8 cellular contexts compared by ENCODE assay signal in genomic region chr19:3275583-3276340, GRCh38. TPM values are rescaled to one million over a fixed set of nuclear protein-coding genes. Genes with fewer than 3 reads are reported as not detected.
A peak's percentile ranks its signal among the peaks of the same experiment; 100 is the strongest.
DNase-seq lines count a peak whose midpoint lies in the region.

No MANE protein-coding gene starts in this region.

- DNase-seq in EH (ENCODE audit: low read depth) (peak; percentile 86), SHP77 (lab: John Stamatoyannopoulos, UW) (peak; percentile 81 to 89), fibroblast of the conjunctiva (ENCODE audit: low read depth) (peak; percentile 53), occipital lobe (lab: John Stamatoyannopoulos, UW) (peak; percentile 78), superior temporal gyrus (ENCODE audit: extremely low spot score) (no peak)
- peak; percentile 83 for DNase-seq in activated T-helper 2 cell treated with anti-CD3 and anti-CD28 coated beads, Interferon-gamma antibody, Interleukin-2, Interleukin-4, amounts not matched to agents 10 μg/mL and 5 μg/mL and 100 μg/mL, durations not matched to agents 14 hours and 24 hours and 36 hours (ENCODE audit: low spot score)

- H3K36me3 ChIP-seq in KOPT-K1 (ENCODE audit: insufficient read depth, low read length): no peaks in the 10 kb centered on the region
- H3K36me3 ChIP-seq in thymus (ENCODE audit: control insufficient read depth, insufficient read depth): no peaks in the 10 kb centered on the region

- peaks cover 7% of the 10 kb centered on the region for H3K4me1 ChIP-seq in thymus (ENCODE audit: control insufficient read depth, insufficient read depth, low read length)

- no peaks in the 10 kb centered on the region for H3K36me3 Mint-ChIP-seq in activated T-helper 2 cell treated with anti-CD3 and anti-CD28 coated beads, Interferon-gamma antibody, Interleukin-2, Interleukin-4, amounts not matched to agents 10 μg/mL and 5 μg/mL and 100 μg/mL, durations not matched to agents 14 hours and 24 hours and 36 hours (ENCODE audit: low read depth)

- H3K4me3 Mint-ChIP-seq in activated T-helper 2 cell treated with anti-CD3 and anti-CD28 coated beads, Interferon-gamma antibody, Interleukin-2, Interleukin-4, amounts not matched to agents 10 μg/mL and 5 μg/mL and 100 μg/mL, durations not matched to agents 14 hours and 24 hours and 36 hours (ENCODE audit: low read depth): peak overlapping the region; percentile 79

- H3K27me3 ChIP-seq in thymus (ENCODE audit: control insufficient read depth, insufficient read depth): peaks cover 23% of the 10 kb centered on the region

- H3K9me3 Mint-ChIP-seq in activated T-helper 2 cell treated with anti-CD3 and anti-CD28 coated beads, Interferon-gamma antibody, Interleukin-2, Interleukin-4, amounts not matched to agents 10 μg/mL and 5 μg/mL and 100 μg/mL, durations not matched to agents 14 hours and 24 hours and 36 hours: peaks cover 6% of the 10 kb centered on the region

- WGBS in thymus: 1% methylated on average over 45 of the region's 45 CpGs

- H3K27me3 Mint-ChIP-seq in activated T-helper 2 cell treated with anti-CD3 and anti-CD28 coated beads, Interferon-gamma antibody, Interleukin-2, Interleukin-4, amounts not matched to agents 10 μg/mL and 5 μg/mL and 100 μg/mL, durations not matched to agents 14 hours and 24 hours and 36 hours (ENCODE audit: low read depth): peaks cover 13% of the 10 kb centered on the region

- intact Hi-C loops in activated T-helper 2 cell treated with anti-CD3 and anti-CD28 coated beads, Interferon-gamma antibody, Interleukin-2, Interleukin-4, amounts not matched to agents 10 μg/mL and 5 μg/mL and 100 μg/mL, durations not matched to agents 14 hours and 24 hours and 36 hours (cut with micrococcal nuclease): loop anchor here (1.0 kb wide), 1 partner anchor 10 kb away; no protein-coding TSS in a partner anchor

- peaks cover 11% of the 10 kb centered on the region for H3K9me3 ChIP-seq in KOPT-K1 (ENCODE audit: insufficient read depth, low read length, poor library complexity, severe bottlenecking)
- H3K9me3 ChIP-seq in thymus (ENCODE audit: control insufficient read depth): peaks cover 1% of the 10 kb centered on the region

- peak overlapping the region; percentile 39 for H3K27ac Mint-ChIP-seq in activated T-helper 2 cell treated with anti-CD3 and anti-CD28 coated beads, Interferon-gamma antibody, Interleukin-2, Interleukin-4, amounts not matched to agents 10 μg/mL and 5 μg/mL and 100 μg/mL, durations not matched to agents 14 hours and 24 hours and 36 hours

- peak overlapping the region; percentile 49 for H3K4me3 ChIP-seq in thymus (ENCODE audit: low read length)

- H3K4me1 Mint-ChIP-seq in activated T-helper 2 cell treated with anti-CD3 and anti-CD28 coated beads, Interferon-gamma antibody, Interleukin-2, Interleukin-4, amounts not matched to agents 10 μg/mL and 5 μg/mL and 100 μg/mL, durations not matched to agents 14 hours and 24 hours and 36 hours (ENCODE audit: low read depth): peaks cover 8% of the 10 kb centered on the region

- H3K27ac ChIP-seq in KOPT-K1 (ENCODE audit: low read depth, low read length, poor library complexity, severe bottlenecking) (peak overlapping the region; percentile 39), thymus (ENCODE audit: low read depth) (peak overlapping the region; percentile 54)

RNA-seq across cellular contexts. Expression of gene CELF5, which starts 51.3 kb away (rescaled TPM):
- 0.16 and 0.18 TPM in 2 replicates for total RNA-seq in activated T-helper 2 cell treated with anti-CD3 and anti-CD28 coated beads, Interferon-gamma antibody, Interleukin-2, Interleukin-4, amounts not matched to agents 10 μg/mL and 5 μg/mL and 100 μg/mL, durations not matched to agents 14 hours and 24 hours and 36 hours
- 51.6 TPM for total RNA-seq in occipital lobe
- 1.4 TPM for polyA plus RNA-seq in thymus

Comparison
In these comparisons a context has a peak if more than half of its experiments do, and no peak if none do; other contexts are left out.
1. RNA of gene CELF5, which starts 51.3 kb away (total RNA-seq): 51.6 TPM in occipital lobe (single experiment); 0.16 to 0.18 TPM in activated T-helper 2 cell treated with anti-CD3 and anti-CD28 coated beads, Interferon-gamma antibody, Interleukin-2, Interleukin-4, amounts not matched to agents 10 μg/mL and 5 μg/mL and 100 μg/mL, durations not matched to agents 14 hours and 24 hours and 36 hours; every median in the first group is over 10 times any median in the second.